12 cellular contexts compared by ENCODE assay signal in the genomic region with DNA sequence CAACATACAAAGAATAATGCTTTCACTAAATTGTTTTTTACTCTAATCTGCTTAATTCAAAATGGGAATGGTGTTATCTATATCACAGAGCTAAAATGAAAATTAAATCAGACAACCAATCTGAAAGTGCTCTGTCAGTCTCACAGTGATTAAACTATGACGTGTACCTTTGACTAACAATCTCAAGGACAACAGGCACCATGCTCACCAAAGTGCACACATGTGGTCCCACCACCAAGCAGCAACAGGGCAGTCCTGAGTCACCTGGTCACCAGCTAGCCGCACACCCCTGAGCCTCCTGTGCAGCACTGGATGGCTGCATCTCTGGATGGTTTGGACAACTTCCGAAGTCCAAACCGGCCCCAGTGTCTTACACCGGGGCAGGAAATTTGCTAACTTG. TPM values are rescaled to one million over a fixed set of nuclear protein-coding genes. Genes with fewer than 3 reads are reported as not detected.
DNase-seq lines count a peak whose midpoint lies in the region; TF ChIP-seq lines count a peak whose summit lies in the region.
"Had no signal": no experiment of that assay in that cellular context is flagged by ENCODE, and none has a peak within 500 bp of the region (broad histone marks: within the 10 kb centered on the region; RNA-seq: fewer than 3 reads in every experiment).

No MANE protein-coding gene starts in this region.

- H3K36me3 ChIP-seq in GM23248 (ENCODE audit: low read depth), result peaks cover 17% of the 10 kb centered on the region
- H3K36me3 ChIP-seq in SJCRH30, result peaks cover 59% of the 10 kb centered on the region

- peaks cover 10% of the 10 kb centered on the region for H3K4me1 Mint-ChIP-seq in progenitor cell of endocrine pancreas (ENCODE audit: low read depth)

- peak; percentile 50 for DNase-seq in GM23248
- peak; percentile 21 for DNase-seq in SK-N-DZ (ENCODE audit: low spot score)
- peak; percentile 60 for DNase-seq in fibroblast of mammary gland (ENCODE audit: low read depth)
- DNase-seq in progenitor cell of endocrine pancreas (ENCODE audit: low spot score, unreplicated experiment), result no peak
- DNase-seq in SJCRH30, result no peak
- no peak for DNase-seq in NCI-H748 (lab: John Stamatoyannopoulos, UW; ENCODE audit: unreplicated experiment)
- no peak for DNase-seq in NOMO-1 (lab: John Stamatoyannopoulos, UW; ENCODE audit: unreplicated experiment in 2 of 2)
- DNase-seq: Kasumi-1, NCI-H2171 treated with DMSO at 0.1 percent for 48 hours, SIG-M5, small intestine had no signal

- H3K4me3 Mint-ChIP-seq in progenitor cell of endocrine pancreas (ENCODE audit: low read depth), result no peak overlapping the region

- peaks cover 22% of the 10 kb centered on the region for H3F3A ChIP-seq in GM23248 (ENCODE audit: insufficient read depth)

- H3K9ac ChIP-seq in GM23248, result no peak overlapping the region

- no peak for TF ChIP-seq CTCF in fibroblast of mammary gland (conservative IDR thresholded peaks at IDR 0.05; ENCODE audit: control insufficient read depth, insufficient read depth, low read depth, low read length)
- TF ChIP-seq CTCF in progenitor cell of endocrine pancreas (IDR thresholded peaks at IDR 0.05; ENCODE audit: unreplicated experiment), result no peak

- H3K9me3 Mint-ChIP-seq in progenitor cell of endocrine pancreas (ENCODE audit: low read depth), result no peaks in the 10 kb centered on the region

- no peak overlapping the region for H3K4me2 ChIP-seq in GM23248 (ENCODE audit: unreplicated experiment)

- peaks cover 100% of the 10 kb centered on the region for H3K79me2 ChIP-seq in GM23248 (ENCODE audit: insufficient read depth)

- no peaks in the 10 kb centered on the region for H3K27me3 Mint-ChIP-seq in progenitor cell of endocrine pancreas

- peaks cover 6% of the 10 kb centered on the region; the same call in 1 of the 2 replicates for H4K20me1 ChIP-seq in GM23248 (ENCODE audit: insufficient read depth)

- peak overlapping the region; percentile 17; the same call in 1 of the 2 replicates for H3K27ac ChIP-seq in GM23248
- H3K27ac ChIP-seq in SJCRH30, result no peak overlapping the region

- H2AFZ ChIP-seq in GM23248, result no peak overlapping the region

- no peaks in the 10 kb centered on the region for H3K27me3 ChIP-seq in GM23248 (replicated peaks; ENCODE audit: insufficient read depth)
- no peaks in the 10 kb centered on the region for H3K27me3 ChIP-seq in SJCRH30

- in situ Hi-C loops in GM23248 (cut with MboI), result no loop called here

- H3K27ac Mint-ChIP-seq in progenitor cell of endocrine pancreas, result peak overlapping the region; percentile 8

- H3K9me3 ChIP-seq in GM23248 (ENCODE audit: low read depth) (no peaks in the 10 kb centered on the region), SJCRH30 (replicated peaks) (no peaks in the 10 kb centered on the region)

- H3K4me3 ChIP-seq in GM23248, result no peak overlapping the region
- H3K4me3 ChIP-seq in fibroblast of mammary gland (ENCODE audit: control insufficient read depth, low read depth, low read length), result no peak overlapping the region
- H3K4me3 ChIP-seq in SJCRH30, result no peak overlapping the region
- H3K4me3 ChIP-seq: lung had no signal

- 80% methylated on average over 5 of the region's 5 CpGs for WGBS in GM23248 (ENCODE audit: low coverage in 1 of 2, low lambda C conversion rate in 2 of 2, missing lambda C conversion rate in 2 of 2), 2 experiments

- H3K4me1 ChIP-seq in GM23248 (ENCODE audit: insufficient read depth), result peaks cover under 1% of the 10 kb centered on the region
- peaks cover 17% of the 10 kb centered on the region for H3K4me1 ChIP-seq in SJCRH30

- peaks cover 16% of the 10 kb centered on the region for H3K36me3 Mint-ChIP-seq in progenitor cell of endocrine pancreas (ENCODE audit: insufficient read depth)

- H3K9me2 ChIP-seq in GM23248 (ENCODE audit: insufficient read depth), result no peaks in the 10 kb centered on the region

RNA-seq across cellular contexts. Expression of a gene that starts 54.5 kb away (rescaled TPM):
- total RNA-seq in GM23248 (2014; rRNA removed; shearing (Covaris generic)), result 43.0 and 45.4 TPM in 2 replicates
- 43.1 and 43.9 TPM in 2 replicates for polyA plus RNA-seq in GM23248 (2016; fragmentation: Nextera tagmentation; extraction: Ambion mirVana)
- 58.1 and 62.6 TPM in 2 replicates for polyA plus RNA-seq in SK-N-DZ (2014; cell fraction: cytosol; rRNA removed)
- 154 and 166 TPM in 2 replicates for polyA plus RNA-seq in SK-N-DZ (2014; cell fraction: nucleus; rRNA removed)
- total RNA-seq in progenitor cell of endocrine pancreas, result 86.6 and 87.8 TPM in 2 replicates
- total RNA-seq in SJCRH30 (2014; rRNA removed; shearing (Covaris generic)), result 65.2 and 74.6 TPM in 2 replicates

RNA-seq across cellular contexts. Expression of a gene that starts 58.1 kb away (rescaled TPM):
- total RNA-seq in GM23248 (2014; rRNA removed; shearing (Covaris generic)), result 87.6 and 97.7 TPM in 2 replicates
- polyA plus RNA-seq in GM23248 (2016; fragmentation: Nextera tagmentation; extraction: Ambion mirVana), result 92.0 and 148 TPM in 2 replicates
- polyA plus RNA-seq in SK-N-DZ (2014; cell fraction: cytosol; rRNA removed), result 117 and 120 TPM in 2 replicates
- polyA plus RNA-seq in SK-N-DZ (2014; cell fraction: nucleus; rRNA removed), result 56.2 and 81.2 TPM in 2 replicates
- 327 TPM in 2 replicates for total RNA-seq in progenitor cell of endocrine pancreas
- 167 and 184 TPM in 2 replicates for total RNA-seq in SJCRH30 (2014; rRNA removed; shearing (Covaris generic))

Comparison
In these comparisons a context has a peak if more than half of its experiments do, and no peak if none do; other contexts are left out.
1. DNase-seq: peak in GM23248 (single experiment), SK-N-DZ (single experiment) and fibroblast of mammary gland (single experiment); none in progenitor cell of endocrine pancreas (single experiment), SJCRH30 (0 of 2), NCI-H748 (single experiment) and NOMO-1 (0 of 2).